Comparison of ENCODE assay signal across 9 cellular contexts in the genomic region with DNA sequence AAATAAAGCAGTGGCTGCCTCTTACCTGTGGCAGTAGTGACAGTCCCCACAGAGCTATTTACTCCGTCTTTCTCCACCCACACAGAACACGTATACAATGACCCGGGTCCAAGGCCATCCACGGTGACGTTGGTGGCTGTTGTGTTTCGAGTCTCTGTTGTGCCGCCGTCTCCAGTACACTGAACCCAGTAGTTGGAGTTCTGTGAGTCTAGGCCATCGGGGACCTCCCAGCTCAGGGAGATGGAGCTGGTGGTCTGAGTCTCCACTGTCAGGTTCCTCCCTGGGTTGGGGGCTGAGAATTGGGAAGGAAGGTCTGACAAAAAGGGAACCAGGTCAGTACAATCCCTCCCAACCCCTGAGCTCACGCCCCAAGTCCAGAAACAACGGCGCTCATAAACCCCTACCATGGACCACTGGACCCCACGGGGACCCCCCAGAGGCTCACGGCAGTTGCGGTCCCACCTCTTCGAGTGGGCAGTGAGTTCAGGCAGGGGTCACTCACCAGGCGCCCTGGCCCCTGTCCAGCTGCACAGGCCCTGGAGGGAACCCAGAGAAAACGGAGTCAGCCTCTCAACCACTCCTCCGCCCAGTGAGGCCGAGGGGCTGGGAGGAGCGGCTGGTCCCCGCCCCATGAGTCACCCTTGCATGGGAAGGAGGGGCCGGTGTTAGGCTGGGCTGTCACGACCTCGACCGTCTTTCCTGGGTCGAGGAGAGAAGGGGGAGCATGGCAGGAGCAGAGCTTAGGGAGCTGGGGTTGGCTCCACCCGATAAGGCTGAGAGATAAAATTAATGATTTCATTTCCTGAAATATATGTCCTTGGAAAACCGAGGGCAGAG. TPM values are rescaled to one million over a fixed set of nuclear protein-coding genes. Genes with fewer than 3 reads are reported as not detected.
A peak's percentile ranks its signal among the peaks of the same experiment; 100 is the strongest.
DNase-seq lines count a peak whose midpoint lies in the region; ATAC-seq, FAIRE-seq and TF ChIP-seq lines count a peak whose summit lies in the region.
"Had no signal": no experiment of that assay in that cellular context is flagged by ENCODE, and none has a peak within 500 bp of the region (broad histone marks: within the 10 kb centered on the region; RNA-seq: fewer than 3 reads in every experiment).

No MANE protein-coding gene starts in this region.

- peak overlapping the region; percentile 8 for H2AFZ ChIP-seq in endothelial cell of umbilical vein (ENCODE audit: low read depth, low read length)

- H4K20me1 ChIP-seq in endothelial cell of umbilical vein (replicated peaks; ENCODE audit: control insufficient read depth, extremely low read depth, insufficient read depth, low read length) = no peaks in the 10 kb centered on the region

- H3K27me3 Mint-ChIP-seq in mesothelial cell of epicardium (ENCODE audit: low read depth) = peaks cover 7% of the 10 kb centered on the region
- H3K27me3 Mint-ChIP-seq in stimulated activated memory B cell treated with anti-CD40 and anti-IgM and Interleukin-4, amounts not matched to agents 10 μg/mL and 1 μg/mL and 100 μg/mL, for 72 hours = peaks cover 71% of the 10 kb centered on the region

- no peak overlapping the region for H3K4me3 ChIP-seq in endothelial cell of umbilical vein (replicated peaks in 1 of 3; ENCODE audit: insufficient read depth in 1 of 3, low read depth in 1 of 3, low read length in 3 of 3)
- H3K4me3 ChIP-seq: SK-N-MC had no signal

- peaks cover 24% of the 10 kb centered on the region for H3K4me1 ChIP-seq in endothelial cell of umbilical vein (ENCODE audit: control insufficient read depth, extremely low read depth, insufficient read depth, low read length)

- no peak overlapping the region for H3K27ac ChIP-seq in endothelial cell of umbilical vein (ENCODE audit: insufficient read depth, low read depth, low read length)
- H3K27ac ChIP-seq: SK-N-MC had no signal

- TF ChIP-seq CTCF in endothelial cell of umbilical vein (IDR thresholded peaks at IDR 0.05; ENCODE audit: extremely low read depth in 1 of 2, insufficient read depth in 1 of 2, low read depth in 1 of 2, low read length in 2 of 2) = no peak
- no peak for TF ChIP-seq CTCF in mesothelial cell of epicardium (IDR thresholded peaks at IDR 0.05; ENCODE audit: unreplicated experiment)

- POLR2A ChIA-PET in endothelial cell of umbilical vein (lab: Charles Lee) = interaction anchor here (0.8 kb wide), 1 partner anchor 8 kb away, joined by 3 read pairs; no protein-coding TSS in a partner anchor

- H3K9ac ChIP-seq in endothelial cell of umbilical vein (replicated peaks; ENCODE audit: extremely low read depth, insufficient read depth, low read length) = no peak overlapping the region

- H3K79me2 ChIP-seq in endothelial cell of umbilical vein (ENCODE audit: control insufficient read depth, insufficient read depth, low read length) = no peaks in the 10 kb centered on the region

- peak overlapping the region; percentile 98 for H3K27ac Mint-ChIP-seq in mesothelial cell of epicardium
- H3K27ac Mint-ChIP-seq in stimulated activated memory B cell treated with anti-CD40 and anti-IgM and Interleukin-4, amounts not matched to agents 10 μg/mL and 1 μg/mL and 100 μg/mL, for 72 hours = no peak overlapping the region

- H3K27me3 ChIP-seq in endothelial cell of umbilical vein (ENCODE audit: control insufficient read depth in 2 of 2, insufficient read depth in 2 of 2, low read length in 2 of 2) = no peaks in the 10 kb centered on the region

- dilution Hi-C loops in endothelial cell of umbilical vein (cut with MboI; ENCODE audit: extremely low pct_ligation_motif_present, low sequenced_read_pairs) = no loop called here

- CTCF ChIA-PET in endothelial cell of umbilical vein (lab: Charles Lee) = interaction anchor here (0.9 to 1.0 kb wide), 2 partner anchors 10 to 41 kb away, joined by 4 read pairs; a partner anchor contains a TSS

- BruUV-seq in endothelial cell of umbilical vein (replicated peaks; lab: Mats Ljungman, UMichigan) = no TSS peak

- H3K4me1 Mint-ChIP-seq in mesothelial cell of epicardium = peaks cover 22% of the 10 kb centered on the region
- H3K4me1 Mint-ChIP-seq in stimulated activated memory B cell treated with anti-CD40 and anti-IgM and Interleukin-4, amounts not matched to agents 10 μg/mL and 1 μg/mL and 100 μg/mL, for 72 hours = peaks cover 16% of the 10 kb centered on the region

- no peaks in the 10 kb centered on the region for H3K9me1 ChIP-seq in endothelial cell of umbilical vein (replicated peaks; ENCODE audit: control insufficient read depth, extremely low read depth, insufficient read depth, low read length)

- ATAC-seq in stimulated activated memory B cell treated with anti-CD40 and anti-IgM and Interleukin-4, amounts not matched to agents 10 μg/mL and 1 μg/mL and 100 μg/mL, for 72 hours = peak; percentile 50
- ATAC-seq in GM18520 (IDR thresholded peaks at IDR 0.05; ENCODE audit: unreplicated experiment) = no peak
- ATAC-seq in GM21737 (IDR thresholded peaks at IDR 0.05; ENCODE audit: unreplicated experiment) = no peak

- DNase-seq in EL (peak; percentile 95), NCI-H1092 treated with DMSO at 0.1 percent for 48 hours (lab: John Stamatoyannopoulos, UW) (peak; percentile 29), endothelial cell of umbilical vein (ENCODE audit: low read depth, low spot score) (peak; percentile 76), mesothelial cell of epicardium (ENCODE audit: low spot score in 2 of 2, unreplicated experiment in 2 of 2) (peak; percentile 51 to 75)
- DNase-seq in activated CD4-positive, alpha-beta T cell treated with anti-CD3 and anti-CD28 coated beads for 48 hours = peak; percentile 76

- no peak for TF ChIP-seq POLR2A in endothelial cell of umbilical vein (IDR thresholded peaks at IDR 0.05; ENCODE audit: low read depth, low read length)

- no peaks in the 10 kb centered on the region for H3K9me3 Mint-ChIP-seq in mesothelial cell of epicardium
- peaks cover 3% of the 10 kb centered on the region for H3K9me3 Mint-ChIP-seq in stimulated activated memory B cell treated with anti-CD40 and anti-IgM and Interleukin-4, amounts not matched to agents 10 μg/mL and 1 μg/mL and 100 μg/mL, for 72 hours

- intact Hi-C loops in endothelial cell of umbilical vein (cut with micrococcal nuclease) = loop anchor here (2.0 kb wide), 1 partner anchor 52 kb away; a partner anchor contains a TSS

- H3K9me3 ChIP-seq in endothelial cell of umbilical vein (replicated peaks; ENCODE audit: control insufficient read depth, insufficient read depth, low read length) = no peaks in the 10 kb centered on the region

- peak overlapping the region; percentile 71 for H3K4me3 Mint-ChIP-seq in mesothelial cell of epicardium
- no peak overlapping the region for H3K4me3 Mint-ChIP-seq in stimulated activated memory B cell treated with anti-CD40 and anti-IgM and Interleukin-4, amounts not matched to agents 10 μg/mL and 1 μg/mL and 100 μg/mL, for 72 hours

- peaks cover 8% of the 10 kb centered on the region for H3K36me3 Mint-ChIP-seq in mesothelial cell of epicardium
- H3K36me3 Mint-ChIP-seq in stimulated activated memory B cell treated with anti-CD40 and anti-IgM and Interleukin-4, amounts not matched to agents 10 μg/mL and 1 μg/mL and 100 μg/mL, for 72 hours = no peaks in the 10 kb centered on the region

- peak; percentile 77 for FAIRE-seq in endothelial cell of umbilical vein (lab: Jason Lieb, UNC)

- H3K36me3 ChIP-seq in endothelial cell of umbilical vein (ENCODE audit: control insufficient read depth in 2 of 2, extremely low read depth in 1 of 2, insufficient read depth in 2 of 2, low read length in 2 of 2) = no peaks in the 10 kb centered on the region

- H3K4me2 ChIP-seq in endothelial cell of umbilical vein (ENCODE audit: insufficient read depth, low read length) = peak overlapping the region; percentile 20

RNA-seq across cellular contexts. Expression of a gene that starts 2.4 kb away (rescaled TPM):
- total RNA-seq in endothelial cell of umbilical vein = 0.51 and 1.00 TPM in 2 replicates
- 0.10 and 0.14 TPM in 2 replicates for polyA plus RNA-seq in endothelial cell of umbilical vein
- 0.14 and 0.18 TPM in 2 replicates for polyA plus RNA-seq in endothelial cell of umbilical vein (2011; cell fraction: cytosol; rRNA removed)
- polyA plus RNA-seq in endothelial cell of umbilical vein (2011; cell fraction: nucleus; rRNA removed) = 0.38 and 0.55 TPM in 2 replicates
- polyA plus RNA-seq in endothelial cell of umbilical vein (2012) = 1.9 and 2.6 TPM in 2 replicates
- polyA minus RNA-seq in endothelial cell of umbilical vein = 2.1 TPM in 2 replicates
- polyA minus RNA-seq in endothelial cell of umbilical vein (2011; cell fraction: cytosol; rRNA and poly(A)+ RNA removed) = 2.5 TPM
- polyA minus RNA-seq in endothelial cell of umbilical vein (2011; cell fraction: nucleus; rRNA and poly(A)+ RNA removed) = 0.19 TPM in 1 of 2 replicates, not detected in the other
- 10.4 to 10.7 TPM (median 10.5 TPM) in 3 replicates for total RNA-seq in mesothelial cell of epicardium

RNA-seq across cellular contexts. Expression of a gene that starts 21.7 kb away (rescaled TPM):
- total RNA-seq in endothelial cell of umbilical vein (4.1 and 5.4 TPM in 2 replicates), mesothelial cell of epicardium (5.9 to 6.7 TPM (median 6.7 TPM) in 3 replicates)
- polyA plus RNA-seq in endothelial cell of umbilical vein = 4.5 and 5.8 TPM in 2 replicates
- polyA plus RNA-seq in endothelial cell of umbilical vein (2011; cell fraction: cytosol; rRNA removed) = 1.1 and 1.8 TPM in 2 replicates
- 15.0 and 15.9 TPM in 2 replicates for polyA plus RNA-seq in endothelial cell of umbilical vein (2011; cell fraction: nucleus; rRNA removed)
- 2.2 and 3.2 TPM in 2 replicates for polyA plus RNA-seq in endothelial cell of umbilical vein (2012)
- 1.6 and 2.3 TPM in 2 replicates for polyA minus RNA-seq in endothelial cell of umbilical vein
- polyA minus RNA-seq in endothelial cell of umbilical vein (2011; cell fraction: cytosol; rRNA and poly(A)+ RNA removed) = not detected
- polyA minus RNA-seq in endothelial cell of umbilical vein (2011; cell fraction: nucleus; rRNA and poly(A)+ RNA removed) = 3.6 and 6.4 TPM in 2 replicates

RNA-seq across cellular contexts. Expression of a gene that starts 26.8 kb away (rescaled TPM):
- total RNA-seq in endothelial cell of umbilical vein (0.42 TPM in 1 of 2 replicates, not detected in the other), mesothelial cell of epicardium (0.32 to 0.67 TPM (median 0.47 TPM) in 3 replicates)
- not detected in 2 replicates for polyA plus RNA-seq in endothelial cell of umbilical vein
- polyA plus RNA-seq in endothelial cell of umbilical vein (2011; cell fraction: cytosol; rRNA removed) = not detected in 2 replicates
- not detected in 2 replicates for polyA plus RNA-seq in endothelial cell of umbilical vein (2011; cell fraction: nucleus; rRNA removed)
- not detected in 2 replicates for polyA plus RNA-seq in endothelial cell of umbilical vein (2012)
- polyA minus RNA-seq in endothelial cell of umbilical vein = 0.10 TPM in 1 of 2 replicates, not detected in the other
- polyA minus RNA-seq in endothelial cell of umbilical vein (2011; cell fraction: cytosol; rRNA and poly(A)+ RNA removed) = not detected
- not detected in 2 replicates for polyA minus RNA-seq in endothelial cell of umbilical vein (2011; cell fraction: nucleus; rRNA and poly(A)+ RNA removed)

RNA-seq across cellular contexts. Expression of a gene that starts 40.5 kb away (rescaled TPM):
- total RNA-seq in endothelial cell of umbilical vein (0.62 TPM in 1 of 2 replicates, not detected in the other), mesothelial cell of epicardium (2.9 to 4.4 TPM (median 3.3 TPM) in 3 replicates)
- polyA plus RNA-seq in endothelial cell of umbilical vein = 0.56 and 0.75 TPM in 2 replicates
- 0.14 and 0.23 TPM in 2 replicates for polyA plus RNA-seq in endothelial cell of umbilical vein (2011; cell fraction: cytosol; rRNA removed)
- 1.4 and 1.7 TPM in 2 replicates for polyA plus RNA-seq in endothelial cell of umbilical vein (2011; cell fraction: nucleus; rRNA removed)
- polyA plus RNA-seq in endothelial cell of umbilical vein (2012) = 0.78 and 0.91 TPM in 2 replicates
- 0.49 and 0.66 TPM in 2 replicates for polyA minus RNA-seq in endothelial cell of umbilical vein
- polyA minus RNA-seq in endothelial cell of umbilical vein (2011; cell fraction: cytosol; rRNA and poly(A)+ RNA removed) = 9.1 TPM
- polyA minus RNA-seq in endothelial cell of umbilical vein (2011; cell fraction: nucleus; rRNA and poly(A)+ RNA removed) = 0.34 TPM in 1 of 2 replicates, not detected in the other

RNA-seq across cellular contexts. Expression of a gene that starts 49.4 kb away (rescaled TPM):
- total RNA-seq in endothelial cell of umbilical vein = not detected in 2 replicates
- not detected in 2 replicates for polyA plus RNA-seq in endothelial cell of umbilical vein
- polyA plus RNA-seq in endothelial cell of umbilical vein (2011; cell fraction: cytosol; rRNA removed) = not detected in 2 replicates
- not detected in 2 replicates for polyA plus RNA-seq in endothelial cell of umbilical vein (2011; cell fraction: nucleus; rRNA removed)
- polyA plus RNA-seq in endothelial cell of umbilical vein (2012) = not detected in 2 replicates
- 0.57 TPM in 1 of 2 replicates, not detected in the other for polyA minus RNA-seq in endothelial cell of umbilical vein
- 1.6 TPM for polyA minus RNA-seq in endothelial cell of umbilical vein (2011; cell fraction: cytosol; rRNA and poly(A)+ RNA removed)
- not detected in 2 replicates for polyA minus RNA-seq in endothelial cell of umbilical vein (2011; cell fraction: nucleus; rRNA and poly(A)+ RNA removed)
- total RNA-seq in mesothelial cell of epicardium = 6.3 to 9.1 TPM (median 8.9 TPM) in 3 replicates

Comparison
In these comparisons a context has a peak if more than half of its experiments do, and no peak if none do; other contexts are left out.
1. DNase-seq: peak in every context shown above with its lines; median percentile 95 in EL; 76 in activated CD4-positive, alpha-beta T cell treated with anti-CD3 and anti-CD28 coated beads for 48 hours; 76 in endothelial cell of umbilical vein; 63 in mesothelial cell of epicardium; 29 in NCI-H1092 treated with DMSO at 0.1 percent for 48 hours.